ENCODE assay signal across 10 cellular contexts in genomic region chr7:26284995-26285632, GRCh38. TPM values are rescaled to one million over a fixed set of nuclear protein-coding genes. Genes with fewer than 3 reads are reported as not detected.
DNase-seq lines count a peak whose midpoint lies in the region; ATAC-seq and TF ChIP-seq lines count a peak whose summit lies in the region.
"Had no signal": no experiment of that assay in that cellular context is flagged by ENCODE, and none has a peak within 500 bp of the region (broad histone marks: within the 10 kb centered on the region; RNA-seq: fewer than 3 reads in every experiment).

No MANE protein-coding gene starts in this region.

- intact Hi-C loops in natural killer cell (cut with micrococcal nuclease): no loop called here

- no peak overlapping the region for H3K27ac ChIP-seq in brain microvascular endothelial cell
- H3K27ac ChIP-seq: BLaER1 treated with 17β-estradiol and CSF1 and Interleukin-3, amounts not matched to agents 10 nM and 100 nM had no signal

- no peaks in the 10 kb centered on the region for H3K36me3 Mint-ChIP-seq in T-helper 17 cell (ENCODE audit: low read depth)
- no peaks in the 10 kb centered on the region for H3K36me3 Mint-ChIP-seq in natural killer cell

- H3K9me3 Mint-ChIP-seq in natural killer cell: no peaks in the 10 kb centered on the region
- H3K9me3 Mint-ChIP-seq: stimulated activated naive CD8-positive, alpha-beta T cell treated with anti-CD3 and anti-CD28 coated beads, Interleukin-15, Interleukin-2, amounts not matched to agents 100 ng/mL and 50 ng/mL, for 24 hours had no signal

- no peaks in the 10 kb centered on the region for H3K9me3 ChIP-seq in T-helper 17 cell (ENCODE audit: control insufficient read depth, low read length, poor library complexity, severe bottlenecking)

- H3K4me1 Mint-ChIP-seq in T-helper 17 cell: peaks cover 3% of the 10 kb centered on the region
- no peaks in the 10 kb centered on the region for H3K4me1 Mint-ChIP-seq in natural killer cell

- ATAC-seq in T-helper 17 cell (peak; percentile 64), natural killer cell (peak in 2 of 3 donors; percentile 44 to 45), HG03354 (IDR thresholded peaks at IDR 0.05; ENCODE audit: poor library complexity, severe bottlenecking, unreplicated experiment) (no peak)

- in situ Hi-C loops in brain microvascular endothelial cell (cut with HindIII; ENCODE audit: low pct_ligation_motif_present, low sequenced_read_pairs): no loop called here

- H3K27ac Mint-ChIP-seq in T-helper 17 cell (no peak overlapping the region), natural killer cell (no peak overlapping the region)
- H3K27ac Mint-ChIP-seq: stimulated activated naive CD8-positive, alpha-beta T cell treated with anti-CD3 and anti-CD28 coated beads, Interleukin-15, Interleukin-2, amounts not matched to agents 100 ng/mL and 50 ng/mL, for 24 hours had no signal

- DNase-seq in NCI-H524 (lab: John Stamatoyannopoulos, UW) (peak; percentile 19 to 55), NCI-H524 treated with DMSO at 0.1 percent for 48 hours (lab: John Stamatoyannopoulos, UW) (no peak), Kasumi-1 (lab: John Stamatoyannopoulos, UW) (peak; percentile 55 to 78), T-helper 17 cell (no peak), natural killer cell (no peak), brain microvascular endothelial cell (no peak), islet precursor cell (no peak)

- no peak overlapping the region for H3K4me3 ChIP-seq in brain microvascular endothelial cell (ENCODE audit: low read depth, low read length)
- H3K4me3 ChIP-seq: BLaER1 treated with 17β-estradiol and CSF1 and Interleukin-3, amounts not matched to agents 10 nM and 100 nM had no signal

- H3K27me3 Mint-ChIP-seq in T-helper 17 cell: no peaks in the 10 kb centered on the region
- H3K27me3 Mint-ChIP-seq in natural killer cell (ENCODE audit: low read depth in 2 of 2): no peaks in the 10 kb centered on the region
- H3K27me3 Mint-ChIP-seq: stimulated activated naive CD8-positive, alpha-beta T cell treated with anti-CD3 and anti-CD28 coated beads, Interleukin-15, Interleukin-2, amounts not matched to agents 100 ng/mL and 50 ng/mL, for 24 hours had no signal

- H3K27me3 ChIP-seq in brain microvascular endothelial cell (replicated peaks): no peaks in the 10 kb centered on the region
- H3K27me3 ChIP-seq: BLaER1 treated with 17β-estradiol and CSF1 and Interleukin-3, amounts not matched to agents 10 nM and 100 nM had no signal

- no peak overlapping the region for H3K4me3 Mint-ChIP-seq in T-helper 17 cell
- H3K4me3 Mint-ChIP-seq in natural killer cell: no peak overlapping the region
- H3K4me3 Mint-ChIP-seq: stimulated activated naive CD8-positive, alpha-beta T cell treated with anti-CD3 and anti-CD28 coated beads, Interleukin-15, Interleukin-2, amounts not matched to agents 100 ng/mL and 50 ng/mL, for 24 hours had no signal

- TF ChIP-seq CTCF in natural killer cell (IDR thresholded peaks at IDR 0.05) (no peak), brain microvascular endothelial cell (IDR thresholded peaks at IDR 0.05; ENCODE audit: low read depth, low read length, missing control alignments) (no peak)

- H3K36me3 ChIP-seq in brain microvascular endothelial cell (replicated peaks): no peaks in the 10 kb centered on the region
- H3K36me3 ChIP-seq: BLaER1 treated with 17β-estradiol and CSF1 and Interleukin-3, amounts not matched to agents 10 nM and 100 nM had no signal

RNA-seq across cellular contexts. Expression of gene SNX10, which starts 6.5 kb away (rescaled TPM):
- total RNA-seq in T-helper 17 cell (10 to 100 TPM in 1 of 2 donors, 1 to 10 TPM in 1; 9.8 to 12.4 TPM), natural killer cell (10 to 100 TPM; 17.2 to 26.8 (median 21.3) TPM)

Comparison
In these comparisons a context has a peak if more than half of its experiments do, and no peak if none do; other contexts are left out.
1. DNase-seq: peak in NCI-H524 (2 of 2) and Kasumi-1 (2 of 2); none in NCI-H524 treated with DMSO at 0.1 percent for 48 hours (single experiment), T-helper 17 cell (0 of 3), natural killer cell (single experiment), brain microvascular endothelial cell (single experiment) and islet precursor cell (single experiment).